ENCODE assay signal across 8 cellular contexts in genomic region chr1:167936068-167936929, GRCh38. TPM values are rescaled to one million over a fixed set of nuclear protein-coding genes. Genes with fewer than 3 reads are reported as not detected.
DNase-seq lines count a peak whose midpoint lies in the region; FAIRE-seq and TF ChIP-seq lines count a peak whose summit lies in the region.

Gene DCAF6, plus strand, starts transcription at chr1:167936683. Its CDS starts 229 bp downstream, at chr1:167936912.

- peak within 1 kb of the TSS; percentile 98 for H3K18ac ChIP-seq in neuronal stem cell (ENCODE audit: low read length)

- peaks cover 2% of the 10 kb centered on the region for H3K79me1 ChIP-seq in neuronal stem cell (ENCODE audit: low read depth, low read length)

- FAIRE-seq in frontal cortex (lab: Jason Lieb, UNC), result no peak

- H3K36me3 ChIP-seq in neuronal stem cell (replicated peaks in 1 of 2; ENCODE audit: control insufficient read depth in 2 of 2, insufficient read depth in 2 of 2, low read length in 2 of 2), result no peaks in the 10 kb centered on the region

- H3K23ac ChIP-seq in neuronal stem cell (ENCODE audit: low read depth, low read length, poor library complexity), result peak within 1 kb of the TSS; percentile 92

- no peaks in the 10 kb centered on the region for H3K27me3 Mint-ChIP-seq in activated naive CD4-positive, alpha-beta T cell treated with anti-CD3 and anti-CD28 coated beads for 36 hours (ENCODE audit: low read depth)

- peaks cover 1% of the 10 kb centered on the region for H3K36me3 Mint-ChIP-seq in activated naive CD4-positive, alpha-beta T cell treated with anti-CD3 and anti-CD28 coated beads for 36 hours (ENCODE audit: low read depth)

- WGBS in neuronal stem cell (ENCODE audit: extremely low coverage in 2 of 2, insufficient read length in 2 of 2, insufficient replicate concordance in 1 of 2), 2 donors, result no CpG with 5 or more reads among the region's 58 CpGs

- intact Hi-C loops in activated naive CD4-positive, alpha-beta T cell treated with anti-CD3 and anti-CD28 coated beads for 36 hours (cut with micrococcal nuclease), result loop anchor here (1.0 to 10.0 kb wide), 13 partner anchors 133 to 1959 kb away; partner anchors contain the start of genes CD247, CREG1, POU2F1 and RCSD1

- H2BK5ac ChIP-seq in neuronal stem cell (ENCODE audit: low read length), result peak within 1 kb of the TSS; percentile 100

- no peak within 1 kb of the TSS for H2BK12ac ChIP-seq in neuronal stem cell (ENCODE audit: low read length)

- H3K27me3 ChIP-seq in neuronal stem cell (ENCODE audit: control insufficient read depth in 3 of 3, insufficient read depth in 3 of 3, low read depth in 1 of 3, low read length in 3 of 3), result no peaks in the 10 kb centered on the region

- no peaks in the 10 kb centered on the region for H3K9me3 ChIP-seq in neuronal stem cell (replicated peaks in 1 of 2; ENCODE audit: control insufficient read depth in 2 of 2, insufficient read depth in 1 of 2, low read depth in 1 of 2, low read length in 2 of 2)

- H3K4me3 ChIP-seq in HFF-Myc (replicated peaks; ENCODE audit: low read depth, low read length), result peak within 1 kb of the TSS; percentile 88
- H3K4me3 ChIP-seq in neuronal stem cell (ENCODE audit: low read length in 2 of 2), result peak within 1 kb of the TSS; percentile 79 to 99

- H3K14ac ChIP-seq in neuronal stem cell (ENCODE audit: low read length), result peak within 1 kb of the TSS; percentile 97

- no peak within 1 kb of the TSS for H4K8ac ChIP-seq in neuronal stem cell (ENCODE audit: low read depth, low read length)

- peaks cover 0 to 8% of the 10 kb centered on the region in 2 donors for H3K4me1 ChIP-seq in neuronal stem cell (ENCODE audit: control insufficient read depth in 2 of 2, insufficient read depth in 1 of 2, low read depth in 1 of 2, low read length in 2 of 2)

- TF ChIP-seq CTCF in HFF-Myc (IDR thresholded peaks at IDR 0.05; ENCODE audit: low read depth, low read length, missing control alignments) (no peak), subcutaneous adipose tissue (IDR thresholded peaks at IDR 0.05; ENCODE audit: low read depth) (no peak)

- H2AFZ ChIP-seq in neuronal stem cell (ENCODE audit: low read length), result peak within 1 kb of the TSS; percentile 94

- peak within 1 kb of the TSS; percentile 72 for H3K4me2 ChIP-seq in neuronal stem cell (ENCODE audit: insufficient read depth, low read length, poor library complexity, severe bottlenecking)

- DNase-seq in GM03348 (ENCODE audit: low spot score) (peak; percentile 98), HFF-Myc (ENCODE audit: extremely low read depth, low read depth) (peak; percentile 92), NAMALWA (ENCODE audit: low spot score) (peak; percentile 100), SK-N-DZ (ENCODE audit: low spot score) (peak; percentile 98), frontal cortex (ENCODE audit: low spot score in 2 of 2) (peak; percentile 94), neuronal stem cell (ENCODE audit: low spot score) (peak; percentile 98)
- peak; percentile 97 for DNase-seq in activated naive CD4-positive, alpha-beta T cell treated with anti-CD3 and anti-CD28 coated beads for 36 hours

- peak within 1 kb of the TSS; percentile 8 for H2AK5ac ChIP-seq in neuronal stem cell (ENCODE audit: low read depth, low read length)

- H3K27ac ChIP-seq in neuronal stem cell (replicated peaks; ENCODE audit: low read length), result peak within 1 kb of the TSS; percentile 95

- no peak within 1 kb of the TSS for H2BK120ac ChIP-seq in neuronal stem cell (ENCODE audit: low read depth, low read length)

- CTCF ChIA-PET in activated naive CD4-positive, alpha-beta T cell treated with anti-CD3 and anti-CD28 coated beads for 36 hours (lab: Charles Lee), result interaction anchor here (0.7 to 1.3 kb wide), 4 partner anchors 9 to 223 kb away, joined by 3 to 8 read pairs (median 4); no protein-coding TSS in a partner anchor

- no peaks in the 10 kb centered on the region for H3K9me3 Mint-ChIP-seq in activated naive CD4-positive, alpha-beta T cell treated with anti-CD3 and anti-CD28 coated beads for 36 hours

- H3K9ac ChIP-seq in neuronal stem cell (ENCODE audit: low read depth, low read length, poor library complexity), result peak within 1 kb of the TSS; percentile 91

- peaks cover 32% of the 10 kb centered on the region for H3K4me1 Mint-ChIP-seq in activated naive CD4-positive, alpha-beta T cell treated with anti-CD3 and anti-CD28 coated beads for 36 hours (ENCODE audit: low read depth)

- peak within 1 kb of the TSS; percentile 100 for H3K27ac Mint-ChIP-seq in activated naive CD4-positive, alpha-beta T cell treated with anti-CD3 and anti-CD28 coated beads for 36 hours

- peak within 1 kb of the TSS; percentile 85 for H3K4me3 Mint-ChIP-seq in activated naive CD4-positive, alpha-beta T cell treated with anti-CD3 and anti-CD28 coated beads for 36 hours

- H2BK15ac ChIP-seq in neuronal stem cell (ENCODE audit: low read length), result peak within 1 kb of the TSS; percentile 76

- H3K4ac ChIP-seq in neuronal stem cell (ENCODE audit: low read length), result peak within 1 kb of the TSS; percentile 71

- H4K91ac ChIP-seq in neuronal stem cell (ENCODE audit: low read depth, low read length, poor library complexity), result no peak within 1 kb of the TSS

RNA-seq across cellular contexts. Expression of gene DCAF6, which starts in this region (rescaled TPM):
- 16.8 and 20.4 TPM in 2 replicates for polyA plus RNA-seq in SK-N-DZ (2014; cell fraction: cytosol; rRNA removed)
- 12.6 and 18.7 TPM in 2 replicates for polyA plus RNA-seq in SK-N-DZ (2014; cell fraction: nucleus; rRNA removed)
- 10 to 100 TPM; 15.4 to 15.9 TPM for total RNA-seq in activated naive CD4-positive, alpha-beta T cell treated with anti-CD3 and anti-CD28 coated beads for 36 hours
- total RNA-seq in frontal cortex, result 73.4 TPM
- polyA plus RNA-seq in neuronal stem cell (2013, experiment 1 of 2), result 7.9 TPM
- 8.3 TPM for polyA plus RNA-seq in neuronal stem cell (2013, experiment 2 of 2)
- 100 to 1,000 TPM in 2 of 4 donors, 10 to 100 TPM in 2; 94.4 to 116 (median 99.8) TPM for total RNA-seq in subcutaneous adipose tissue

Comparison
In these comparisons a context has a peak if more than half of its experiments do, and no peak if none do; other contexts are left out.
1. Peak in every context shown above with its lines: DNase-seq, H3K4me3 ChIP-seq and H3K27ac ChIP-seq.